17 cellular contexts compared by ENCODE assay signal in the genomic region with DNA sequence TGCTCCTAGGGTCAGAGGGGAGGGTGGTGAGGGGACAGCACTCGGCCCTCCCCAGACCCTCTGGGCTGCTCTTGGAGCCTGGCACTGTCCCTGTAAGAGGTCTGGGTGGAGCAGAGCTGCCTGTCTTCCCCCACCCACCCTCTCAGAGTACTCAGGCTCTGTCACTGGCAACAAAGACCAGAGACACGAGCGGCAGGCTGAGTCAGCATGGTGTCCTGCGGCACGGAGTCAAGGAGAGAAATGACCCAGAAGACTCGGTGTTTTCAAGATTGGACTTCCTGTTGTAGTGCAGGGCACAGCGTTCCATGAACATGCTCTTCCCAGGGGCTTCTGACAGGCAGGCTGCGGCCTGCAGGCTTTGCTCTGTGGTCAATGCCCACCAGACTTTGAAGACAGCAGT. TPM values are rescaled to one million over a fixed set of nuclear protein-coding genes. Genes with fewer than 3 reads are reported as not detected.
A peak's percentile ranks its signal among the peaks of the same experiment; 100 is the strongest.
DNase-seq lines count a peak whose midpoint lies in the region; ATAC-seq and TF ChIP-seq lines count a peak whose summit lies in the region.
"Had no signal": no experiment of that assay in that cellular context is flagged by ENCODE, and none has a peak within 500 bp of the region (broad histone marks: within the 10 kb centered on the region; RNA-seq: fewer than 3 reads in every experiment).

No MANE protein-coding gene starts in this region.

- peaks cover 3% of the 10 kb centered on the region for H3K9me3 ChIP-seq in WERI-Rb-1 (ENCODE audit: severe bottlenecking)
- H3K9me3 ChIP-seq: BLaER1, HAP-1 had no signal

- ATAC-seq in natural killer cell: no peak
- ATAC-seq: CD8-positive, alpha-beta T cell; Right ventricle myocardium inferior had no signal

- no peak overlapping the region for H3K27ac ChIP-seq in WERI-Rb-1
- H3K27ac ChIP-seq: BLaER1 had no signal

- H3K9me3 Mint-ChIP-seq in natural killer cell: no peaks in the 10 kb centered on the region
- H3K9me3 Mint-ChIP-seq: CD8-positive, alpha-beta T cell; IgD-negative memory B cell had no signal

- peaks cover 11% of the 10 kb centered on the region for H3K36me3 ChIP-seq in WERI-Rb-1
- H3K36me3 ChIP-seq: HAP-1 had no signal

- TF ChIP-seq CTCF in natural killer cell (IDR thresholded peaks at IDR 0.05) (no peak), WERI-Rb-1 (IDR thresholded peaks at IDR 0.05; ENCODE audit: low read depth, low read length) (no peak)

- peak overlapping the region; percentile 24 to 63 for H3K27ac Mint-ChIP-seq in natural killer cell
- H3K27ac Mint-ChIP-seq: CD8-positive, alpha-beta T cell had no signal

- no peaks in the 10 kb centered on the region for H3K36me3 Mint-ChIP-seq in natural killer cell

- H3K4me3 Mint-ChIP-seq in natural killer cell: no peak overlapping the region
- H3K4me3 Mint-ChIP-seq: CD8-positive, alpha-beta T cell; IgD-negative memory B cell had no signal

- H3K27me3 Mint-ChIP-seq in natural killer cell (ENCODE audit: low read depth in 2 of 2): no peaks in the 10 kb centered on the region
- H3K27me3 Mint-ChIP-seq: IgD-negative memory B cell had no signal

- no peak overlapping the region for H3K4me3 ChIP-seq in WERI-Rb-1 (ENCODE audit: low read depth, low read length)
- H3K4me3 ChIP-seq: BLaER1, HAP-1 had no signal

- DNase-seq in NCI-H2196 (lab: John Stamatoyannopoulos, UW; ENCODE audit: unreplicated experiment) (peak; percentile 52), NCI-H2196 treated with DMSO at 0.1 percent for 48 hours (lab: John Stamatoyannopoulos, UW; ENCODE audit: unreplicated experiment) (no peak), RPMI7951 (ENCODE audit: low read depth) (peak; percentile 61), cerebellar cortex (ENCODE audit: low spot score) (peak; percentile 21), natural killer cell (no peak), WERI-Rb-1 (no peak), NCI-H345 (lab: John Stamatoyannopoulos, UW) (no peak), NCI-H1105 treated with DMSO at 0.1 percent for 48 hours (lab: John Stamatoyannopoulos, UW) (no peak)
- DNase-seq: 8988T; CD8-positive, alpha-beta T cell; DND-41; NCI-H510A treated with DMSO at 0.1 percent for 48 hours; NCI-H82 had no signal

- peaks cover 7% of the 10 kb centered on the region for H3K27me3 ChIP-seq in WERI-Rb-1 (ENCODE audit: insufficient read depth, low read depth, severe bottlenecking)
- H3K27me3 ChIP-seq: BLaER1 had no signal

- peaks cover 7 to 18% of the 10 kb centered on the region in 2 donors for H3K4me1 Mint-ChIP-seq in natural killer cell

- intact Hi-C loops in natural killer cell (cut with micrococcal nuclease): no loop called here

RNA-seq across cellular contexts. Expression of a gene that starts 19.9 kb away (rescaled TPM):
- 49.3 and 65.7 TPM in 2 replicates for total RNA-seq in RPMI7951 (2014; rRNA removed; shearing (Covaris generic))
- not detected for total RNA-seq in natural killer cell
- total RNA-seq: CD8-positive, alpha-beta T cell; Right ventricle myocardium inferior had no signal

Comparison
In these comparisons a context has a peak if more than half of its experiments do, and no peak if none do; other contexts are left out.
1. DNase-seq: peak in NCI-H2196 (single experiment), RPMI7951 (single experiment) and cerebellar cortex (single experiment); none in NCI-H2196 treated with DMSO at 0.1 percent for 48 hours (single experiment), natural killer cell (single experiment), WERI-Rb-1 (single experiment), NCI-H345 (single experiment) and NCI-H1105 treated with DMSO at 0.1 percent for 48 hours (single experiment).
2. RNA of a gene that starts 19.9 kb away (total RNA-seq): 49.3 to 65.7 TPM in RPMI7951; not detected in natural killer cell; every median in the first group is over 10 times any median in the second.